In genomic region chr3:119149484-119149883, GRCh38 we compare ENCODE assay signal across 22 cellular contexts. TPM values are rescaled to one million over a fixed set of nuclear protein-coding genes. Genes with fewer than 3 reads are reported as not detected.
DNase-seq lines count a peak whose midpoint lies in the region; ATAC-seq and TF ChIP-seq lines count a peak whose summit lies in the region.
"Had no signal": no experiment of that assay in that cellular context is flagged by ENCODE, and none has a peak within 500 bp of the region (broad histone marks: within the 10 kb centered on the region; RNA-seq: fewer than 3 reads in every experiment).

No MANE protein-coding gene starts in this region.

- H3K9me3 ChIP-seq in AG04450 (ENCODE audit: control insufficient read depth, insufficient read depth, low read length): no peaks in the 10 kb centered on the region
- no peaks in the 10 kb centered on the region for H3K9me3 ChIP-seq in prostate gland
- H3K9me3 ChIP-seq: neutrophil had no signal

- intact Hi-C loops in activated T-helper 2 cell treated with anti-CD3 and anti-CD28 coated beads, Interferon-gamma antibody, Interleukin-2, Interleukin-4, amounts not matched to agents 10 μg/mL and 5 μg/mL and 100 μg/mL, durations not matched to agents 14 hours and 24 hours and 36 hours (cut with micrococcal nuclease): loop anchor here (10.0 kb wide), 2 partner anchors 205 to 535 kb away; no protein-coding TSS in a partner anchor
- intact Hi-C loops in prostate gland (cut with DNase I): no loop called here

- H3K36me3 Mint-ChIP-seq in activated T-helper 2 cell treated with anti-CD3 and anti-CD28 coated beads, Interferon-gamma antibody, Interleukin-2, Interleukin-4, amounts not matched to agents 10 μg/mL and 5 μg/mL and 100 μg/mL, durations not matched to agents 14 hours and 24 hours and 36 hours (ENCODE audit: low read depth): no peaks in the 10 kb centered on the region

- CTCF ChIA-PET in AG04450 (lab: Charles Lee): interaction anchor here (1.0 to 1.3 kb wide), 3 partner anchors 92 to 531 kb away, joined by 3 to 19 read pairs (median 4); partner anchors contain the start of gene B4GALT4

- H3K27ac ChIP-seq in AG04450 (ENCODE audit: low read depth, low read length) (no peak overlapping the region), prostate gland (no peak overlapping the region)
- H3K27ac ChIP-seq: ascending aorta, BLaER1, neutrophil had no signal

- H3K27ac Mint-ChIP-seq in activated T-helper 2 cell treated with anti-CD3 and anti-CD28 coated beads, Interferon-gamma antibody, Interleukin-2, Interleukin-4, amounts not matched to agents 10 μg/mL and 5 μg/mL and 100 μg/mL, durations not matched to agents 14 hours and 24 hours and 36 hours: no peak overlapping the region
- H3K27ac Mint-ChIP-seq: mesothelial cell of epicardium had no signal

- H3K4me3 Mint-ChIP-seq in activated T-helper 2 cell treated with anti-CD3 and anti-CD28 coated beads, Interferon-gamma antibody, Interleukin-2, Interleukin-4, amounts not matched to agents 10 μg/mL and 5 μg/mL and 100 μg/mL, durations not matched to agents 14 hours and 24 hours and 36 hours (ENCODE audit: low read depth): no peak overlapping the region
- H3K4me3 Mint-ChIP-seq: mesothelial cell of epicardium had no signal

- H3K27me3 Mint-ChIP-seq in activated T-helper 2 cell treated with anti-CD3 and anti-CD28 coated beads, Interferon-gamma antibody, Interleukin-2, Interleukin-4, amounts not matched to agents 10 μg/mL and 5 μg/mL and 100 μg/mL, durations not matched to agents 14 hours and 24 hours and 36 hours (ENCODE audit: low read depth): peaks cover 2% of the 10 kb centered on the region

- TF ChIP-seq CTCF in AG04450 (IDR thresholded peaks at IDR 0.05; ENCODE audit: low read depth, low read length): no peak
- no peak for TF ChIP-seq CTCF in fibroblast of pulmonary artery (IDR thresholded peaks at IDR 0.05; ENCODE audit: low read length, missing control alignments)
- TF ChIP-seq CTCF in prostate gland (IDR thresholded peaks at IDR 0.05): no peak

- POLR2A ChIA-PET in AG04450 (lab: Yijun Ruan, JAX): interaction anchor here (0.6 kb wide), 1 partner anchor 91 kb away, joined by 3 read pairs; the partner anchor contains the start of gene B4GALT4

- no peaks in the 10 kb centered on the region for H3K4me1 ChIP-seq in prostate gland (replicated peaks)
- H3K4me1 ChIP-seq: ascending aorta, BLaER1 had no signal

- H3K4me3 ChIP-seq in AG04450 (ENCODE audit: low read depth, low read length) (no peak overlapping the region), fibroblast of pulmonary artery (replicated peaks; ENCODE audit: low read depth, low read length) (no peak overlapping the region), prostate gland (no peak overlapping the region)
- H3K4me3 ChIP-seq: ascending aorta, BLaER1 had no signal

- 58% methylated on average over 4 of the region's 4 CpGs for WGBS in prostate gland

- DNase-seq in AG04450 (ENCODE audit: low read depth, low spot score): peak; percentile 45
- peak; percentile 60 for DNase-seq in H4 (ENCODE audit: low spot score)
- DNase-seq in astrocyte of the hippocampus (ENCODE audit: low read depth, low spot score): peak; percentile 53
- peak; percentile 76 for DNase-seq in fibroblast of pulmonary artery (ENCODE audit: low read depth)
- DNase-seq in amniotic stem cell (lab: John Stamatoyannopoulos, UW): no peak
- no peak for DNase-seq in activated T-helper 2 cell treated with anti-CD3 and anti-CD28 coated beads, Interferon-gamma antibody, Interleukin-2, Interleukin-4, amounts not matched to agents 10 μg/mL and 5 μg/mL and 100 μg/mL, durations not matched to agents 14 hours and 24 hours and 36 hours (ENCODE audit: low spot score)
- no peak for DNase-seq in prostate gland (ENCODE audit: low spot score)
- DNase-seq: activated CD4-positive, alpha-beta T cell treated with anti-CD3 and anti-CD28 coated beads, Interleukin-2, amount 50 U/mL, for 1 hour; DMS153; effector CD4-positive, alpha-beta T cell; H7; NCI-H1105 treated with DMSO at 0.1 percent for 48 hours; stimulated activated CD4-positive, alpha-beta T cell treated with anti-CD3 and anti-CD28 coated beads, Interleukin-4, amount 100 ng/mL, for 24 hours; T-helper 9 cell had no signal

- H3K36me3 ChIP-seq in prostate gland: no peaks in the 10 kb centered on the region
- H3K36me3 ChIP-seq: ascending aorta, BLaER1, neutrophil had no signal

- TF ChIP-seq POLR2A in prostate gland (IDR thresholded peaks at IDR 0.05): no peak

- H3K27me3 ChIP-seq in AG04450 (ENCODE audit: control insufficient read depth, insufficient read depth, low read length): no peaks in the 10 kb centered on the region
- no peaks in the 10 kb centered on the region for H3K27me3 ChIP-seq in prostate gland (replicated peaks; ENCODE audit: insufficient read depth)
- H3K27me3 ChIP-seq: ascending aorta, BLaER1, neutrophil had no signal

- H3K9me3 Mint-ChIP-seq in activated T-helper 2 cell treated with anti-CD3 and anti-CD28 coated beads, Interferon-gamma antibody, Interleukin-2, Interleukin-4, amounts not matched to agents 10 μg/mL and 5 μg/mL and 100 μg/mL, durations not matched to agents 14 hours and 24 hours and 36 hours: peaks cover 13% of the 10 kb centered on the region

- ATAC-seq in GM21367 (IDR thresholded peaks at IDR 0.05; ENCODE audit: unreplicated experiment): no peak
- ATAC-seq: sciatic nerve had no signal

- H3K4me1 Mint-ChIP-seq in activated T-helper 2 cell treated with anti-CD3 and anti-CD28 coated beads, Interferon-gamma antibody, Interleukin-2, Interleukin-4, amounts not matched to agents 10 μg/mL and 5 μg/mL and 100 μg/mL, durations not matched to agents 14 hours and 24 hours and 36 hours (ENCODE audit: low read depth): no peaks in the 10 kb centered on the region

RNA-seq across cellular contexts. Expression of gene TEX55, which starts 3.5 kb away (rescaled TPM):
- polyA plus RNA-seq in AG04450 (2011; rRNA removed): not detected in 2 replicates
- polyA minus RNA-seq in AG04450 (2011; rRNA and poly(A)+ RNA removed): not detected in 2 replicates
- total RNA-seq in H4 (2014; rRNA removed; shearing (Covaris generic)): not detected in 2 replicates
- total RNA-seq in activated T-helper 2 cell treated with anti-CD3 and anti-CD28 coated beads, Interferon-gamma antibody, Interleukin-2, Interleukin-4, amounts not matched to agents 10 μg/mL and 5 μg/mL and 100 μg/mL, durations not matched to agents 14 hours and 24 hours and 36 hours: not detected in 2 replicates
- 1 to 10 TPM in 1 of 2 donors, not detected in 1; 6.6 TPM for total RNA-seq in prostate gland
- total RNA-seq: ascending aorta, glomerular endothelial cell, H7, kidney epithelial cell, mesothelial cell of epicardium, sciatic nerve had no signal

RNA-seq across cellular contexts. Expression of gene UPK1B, which starts 23.9 kb away (rescaled TPM):
- polyA plus RNA-seq in AG04450 (2011; rRNA removed): 0.32 and 0.43 TPM in 2 replicates
- 0.23 TPM in 1 of 2 replicates, not detected in the other for polyA minus RNA-seq in AG04450 (2011; rRNA and poly(A)+ RNA removed)
- total RNA-seq in H4 (2014; rRNA removed; shearing (Covaris generic)): not detected in 2 replicates
- not detected in 2 replicates for total RNA-seq in activated T-helper 2 cell treated with anti-CD3 and anti-CD28 coated beads, Interferon-gamma antibody, Interleukin-2, Interleukin-4, amounts not matched to agents 10 μg/mL and 5 μg/mL and 100 μg/mL, durations not matched to agents 14 hours and 24 hours and 36 hours
- not detected for total RNA-seq in prostate gland
- total RNA-seq: ascending aorta had no signal

Comparison
In these comparisons a context has a peak if more than half of its experiments do, and no peak if none do; other contexts are left out.
1. DNase-seq: peak in AG04450 (single experiment), H4 (single experiment), astrocyte of the hippocampus (single experiment) and fibroblast of pulmonary artery (single experiment); none in amniotic stem cell (single experiment), activated T-helper 2 cell treated with anti-CD3 and anti-CD28 coated beads, Interferon-gamma antibody, Interleukin-2, Interleukin-4, amounts not matched to agents 10 μg/mL and 5 μg/mL and 100 μg/mL, durations not matched to agents 14 hours and 24 hours and 36 hours (single experiment) and prostate gland (single experiment).